ENCODE assay signal across 1 cellular context in the genomic region with DNA sequence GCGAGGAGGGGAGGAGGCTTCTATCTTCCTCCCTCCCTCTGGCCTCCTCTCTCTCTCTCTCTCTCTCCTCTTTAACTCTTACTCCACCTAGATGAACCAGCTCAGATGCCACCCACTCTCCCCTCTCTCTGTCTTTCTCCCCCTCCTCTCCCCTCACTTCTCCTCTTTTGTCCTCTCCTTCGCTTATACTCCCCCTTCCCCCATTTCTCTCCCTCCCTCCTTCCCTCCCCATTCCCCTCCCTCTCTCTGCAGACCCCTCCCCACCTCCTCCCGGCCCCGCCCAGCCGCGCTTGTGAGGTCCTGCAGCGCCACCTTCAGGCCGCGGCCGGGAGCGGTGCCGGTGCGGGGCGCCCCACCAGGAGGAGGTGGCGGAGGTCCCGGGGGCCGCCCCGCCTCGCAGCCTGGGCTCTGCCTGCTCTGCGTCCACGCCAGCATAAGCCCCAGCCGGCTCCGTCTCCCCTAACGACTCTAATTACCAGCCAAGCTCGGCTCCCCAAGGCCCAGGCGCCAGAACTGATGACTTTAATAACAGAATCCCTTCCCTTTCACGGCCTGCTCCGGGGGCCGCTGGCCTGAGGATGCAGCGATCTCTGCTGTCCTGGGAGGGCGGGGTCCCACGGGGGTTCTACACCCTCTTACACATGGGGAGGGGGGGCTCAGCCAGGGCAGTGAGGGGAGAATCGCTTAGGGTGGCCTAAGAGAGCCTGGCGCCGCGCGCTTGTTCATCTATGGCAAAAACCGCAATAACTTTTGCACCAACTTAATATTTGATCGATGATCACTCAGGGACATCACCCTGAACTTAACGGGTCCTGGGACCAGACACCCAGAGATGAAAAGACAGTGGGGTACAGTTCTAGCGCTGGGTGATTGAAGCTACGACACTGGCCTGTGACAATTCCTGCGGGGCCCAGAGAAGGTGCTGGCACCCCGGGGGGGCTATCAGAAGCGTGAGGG.
TF ChIP-seq lines count a peak whose summit lies in the region.

No MANE protein-coding gene starts in this region.

TF ChIP-seq in liver, 16 proteins besides CTCF, POLR2A, EP300 and RAD21 (continued from another document):
- TF ChIP-seq GABPA (IDR thresholded peaks at IDR 0.05 in 1 of 2, conservative IDR thresholded peaks at IDR 0.05 in 1 of 2), result no peak
